ENCODE assay signal across 20 cellular contexts in genomic region chr4:141413366-141413765, GRCh38.
"Had no signal": no experiment of that assay in that cellular context is flagged by ENCODE, and none has a peak within 500 bp of the region (broad histone marks: within the 10 kb centered on the region; RNA-seq: fewer than 3 reads in every experiment).

No MANE protein-coding gene starts in this region.

- H3K4me1 ChIP-seq: gastrocnemius medialis, left lung, lower lobe of right lung had no signal

- H3K4me3 Mint-ChIP-seq: effector memory CD8-positive, alpha-beta T cell; endodermal cell; mesothelial cell of epicardium; naive B cell had no signal

- H3K36me3 Mint-ChIP-seq: mesothelial cell of epicardium, naive B cell had no signal

- ATAC-seq: effector memory CD8-positive, alpha-beta T cell; gastrocnemius medialis; heart right ventricle; left cardiac atrium; left lung; left ventricle myocardium superior; lower lobe of right lung; mucosa of descending colon had no signal

- H3K36me3 ChIP-seq: esophagus muscularis mucosa, gastrocnemius medialis, heart right ventricle, left lung, lower lobe of right lung had no signal

- DNase-seq: effector CD8-positive, alpha-beta T cell; effector memory CD8-positive, alpha-beta T cell; endodermal cell; foreskin fibroblast; foreskin melanocyte; gastrocnemius medialis; glutamatergic neuron; head of caudate nucleus; heart right ventricle; hippocampal formation; left cardiac atrium; left lung; left ventricle myocardium superior; lower lobe of right lung; mesenchymal stem cell; mucosa of descending colon; naive B cell had no signal

- H3K9me3 ChIP-seq: esophagus muscularis mucosa, gastrocnemius medialis, heart right ventricle, left lung, lower lobe of right lung, mucosa of descending colon had no signal

- H3K4me3 ChIP-seq: coronary artery, esophagus muscularis mucosa, gastrocnemius medialis, heart right ventricle, left lung, lower lobe of right lung, mucosa of descending colon had no signal

- H3K9me3 Mint-ChIP-seq: effector memory CD8-positive, alpha-beta T cell; endodermal cell had no signal

- H3K27ac Mint-ChIP-seq: effector memory CD8-positive, alpha-beta T cell; endodermal cell; mesothelial cell of epicardium; naive B cell had no signal

- H3K27me3 ChIP-seq: esophagus muscularis mucosa, gastrocnemius medialis, heart right ventricle, left lung had no signal

- H3K27ac ChIP-seq: coronary artery, esophagus muscularis mucosa, gastrocnemius medialis, heart right ventricle, left lung, lower lobe of right lung had no signal

- H3K4me1 Mint-ChIP-seq: endodermal cell, naive B cell had no signal
